9 cellular contexts compared by ENCODE assay signal in the genomic region with DNA sequence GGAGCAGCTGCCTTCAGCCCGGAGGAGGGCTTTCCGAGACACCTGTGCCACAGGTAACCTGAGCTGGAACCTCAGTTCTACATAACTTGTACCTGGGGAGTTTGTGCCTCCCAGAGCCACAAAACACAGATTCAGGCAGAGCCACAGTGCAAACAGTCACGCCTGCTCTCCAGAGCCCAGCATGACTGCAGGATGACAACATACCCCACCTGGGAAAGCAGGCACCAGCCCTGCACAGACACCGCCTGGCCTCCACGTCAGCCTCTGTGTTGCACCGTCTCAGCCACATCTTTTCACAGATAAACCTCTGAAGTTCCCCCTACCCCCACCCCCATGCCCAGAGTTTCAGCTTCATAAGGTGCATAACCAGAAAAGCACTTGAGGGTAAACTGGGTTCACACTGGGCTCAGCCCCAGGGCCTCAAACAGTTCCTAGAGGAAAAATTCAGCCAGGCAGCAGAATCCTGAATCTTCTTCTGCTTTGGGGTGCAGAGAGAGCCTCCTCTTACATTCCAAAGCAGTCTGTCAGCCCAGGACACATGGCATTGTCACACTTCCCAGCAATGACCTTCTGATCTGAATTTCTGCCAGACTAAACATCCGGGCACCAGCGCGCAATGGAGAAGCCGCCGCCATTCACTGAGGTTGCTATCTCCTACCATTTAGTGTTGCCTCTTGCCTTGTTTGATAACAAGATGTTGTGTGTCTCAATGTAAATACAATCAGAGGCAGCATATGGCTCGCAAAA.
DNase-seq lines count a peak whose midpoint lies in the region; ATAC-seq and TF ChIP-seq lines count a peak whose summit lies in the region.
"Had no signal": no experiment of that assay in that cellular context is flagged by ENCODE, and none has a peak within 500 bp of the region (broad histone marks: within the 10 kb centered on the region; RNA-seq: fewer than 3 reads in every experiment).

No MANE protein-coding gene starts in this region.

- no peak overlapping the region for H3K9ac ChIP-seq in GM23248

- H3K4me3 ChIP-seq in GM23248 (no peak overlapping the region), fibroblast of the aortic adventitia (ENCODE audit: low read depth, low read length) (no peak overlapping the region), osteoblast (ENCODE audit: insufficient read depth, low read length) (no peak overlapping the region)

- H3K9me3 ChIP-seq in GM23248 (ENCODE audit: low read depth): no peaks in the 10 kb centered on the region
- no peaks in the 10 kb centered on the region for H3K9me3 ChIP-seq in osteoblast (ENCODE audit: low read depth, low read length)

- H2AFZ ChIP-seq in GM23248: no peak overlapping the region
- H2AFZ ChIP-seq in osteoblast (ENCODE audit: low read length): peak overlapping the region; percentile 2

- no peaks in the 10 kb centered on the region for H3K9me2 ChIP-seq in GM23248 (ENCODE audit: insufficient read depth)

- H3K4me1 ChIP-seq in GM23248 (ENCODE audit: insufficient read depth): peaks cover 13% of the 10 kb centered on the region
- H3K4me1 ChIP-seq in osteoblast (ENCODE audit: insufficient read depth, low read length): peaks cover 21% of the 10 kb centered on the region

- H3K27me3 ChIP-seq in GM23248 (replicated peaks; ENCODE audit: insufficient read depth) (no peaks in the 10 kb centered on the region), osteoblast (ENCODE audit: insufficient read depth, low read length) (no peaks in the 10 kb centered on the region)

- H3K27ac ChIP-seq in GM23248: no peak overlapping the region
- H3K27ac ChIP-seq in osteoblast (ENCODE audit: low read depth, low read length): peak overlapping the region; percentile 56

- H3K79me2 ChIP-seq in GM23248 (ENCODE audit: insufficient read depth) (no peaks in the 10 kb centered on the region), osteoblast (ENCODE audit: insufficient read depth, low read length) (no peaks in the 10 kb centered on the region)

- in situ Hi-C loops in GM23248 (cut with MboI): no loop called here

- TF ChIP-seq CTCF in fibroblast of the aortic adventitia (IDR thresholded peaks at IDR 0.05; ENCODE audit: insufficient read depth, low read length): no peak
- TF ChIP-seq CTCF in osteoblast (IDR thresholded peaks at IDR 0.05; ENCODE audit: extremely low read depth, low read depth, low read length): no peak

- 79 to 83% methylated on average over 12 of the region's 12 CpGs for WGBS in GM23248 (ENCODE audit: low coverage in 1 of 2, low lambda C conversion rate in 2 of 2, missing lambda C conversion rate in 2 of 2), 2 experiments

- no peak for ATAC-seq in GM21825 (IDR thresholded peaks at IDR 0.05; ENCODE audit: unreplicated experiment)
- no peak for ATAC-seq in HG03139 (IDR thresholded peaks at IDR 0.05; ENCODE audit: unreplicated experiment)

- H4K20me1 ChIP-seq in GM23248 (ENCODE audit: insufficient read depth) (no peaks in the 10 kb centered on the region), osteoblast (ENCODE audit: insufficient read depth, low read length) (no peaks in the 10 kb centered on the region)

- H3K36me3 ChIP-seq in GM23248 (ENCODE audit: low read depth) (no peaks in the 10 kb centered on the region), osteoblast (ENCODE audit: insufficient read depth, low read length) (no peaks in the 10 kb centered on the region)

- no peaks in the 10 kb centered on the region; the same call in 1 of the 2 replicates for H3F3A ChIP-seq in GM23248 (ENCODE audit: insufficient read depth)

- H3K4me2 ChIP-seq in GM23248 (ENCODE audit: unreplicated experiment) (no peak overlapping the region), osteoblast (ENCODE audit: insufficient read depth, low read length) (peak overlapping the region; percentile 8)

- peak; percentile 38 for DNase-seq in GM23248
- DNase-seq in NCI-H748 (lab: John Stamatoyannopoulos, UW; ENCODE audit: unreplicated experiment): peak; percentile 83
- DNase-seq in fibroblast of the aortic adventitia (ENCODE audit: low read depth): peak; percentile 41
- peak; percentile 64 for DNase-seq in osteoblast (ENCODE audit: insufficient read length, low spot score, missing footprints)
- DNase-seq in activated naive CD4-positive, alpha-beta T cell (lab: John Stamatoyannopoulos, UW): no peak
- no peak for DNase-seq in nucleus accumbens (lab: John Stamatoyannopoulos, UW)
- DNase-seq: KBM-7 had no signal

Comparison
In these comparisons a context has a peak if more than half of its experiments do, and no peak if none do; other contexts are left out.
1. DNase-seq: peak in GM23248 (single experiment), NCI-H748 (single experiment), fibroblast of the aortic adventitia (single experiment) and osteoblast (single experiment); none in activated naive CD4-positive, alpha-beta T cell (0 of 4) and nucleus accumbens (0 of 56).